1 cellular context compared by ENCODE assay signal in the genomic region with DNA sequence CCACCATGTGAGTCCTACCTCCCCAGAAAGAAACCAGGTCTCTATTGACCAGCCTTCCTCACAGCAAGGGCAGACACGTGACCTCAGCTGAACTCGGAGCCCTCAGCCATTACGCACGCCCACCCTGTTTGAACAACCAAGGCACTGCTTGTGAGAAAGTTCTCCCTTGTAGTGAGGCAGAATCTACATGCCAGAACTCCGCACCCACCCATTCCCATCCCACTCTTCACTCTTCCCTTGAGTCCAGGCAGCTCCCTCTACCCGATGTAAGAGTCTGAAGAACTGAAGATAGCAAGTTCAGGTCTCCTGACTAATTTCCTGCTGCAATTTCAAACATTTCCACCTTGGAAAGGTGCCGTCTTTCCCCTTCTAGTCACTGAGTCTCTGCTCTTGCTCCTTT.
TF ChIP-seq lines count a peak whose summit lies in the region.

No MANE protein-coding gene starts in this region.

TF ChIP-seq in GM23338, 12 proteins besides CTCF, POLR2A, EP300 and RAD21 (continued from another document):
- TF ChIP-seq ZNF462 (CRISPR knock-in tag; IDR thresholded peaks at IDR 0.05) (no peak), EZH2 (IDR thresholded peaks at IDR 0.05; ENCODE audit: low read depth, unreplicated experiment) (no peak), ZNF331 (CRISPR knock-in tag; IDR thresholded peaks at IDR 0.05; ENCODE audit: low read depth) (no peak), ETS1 (IDR thresholded peaks at IDR 0.05) (no peak), STAT1 (IDR thresholded peaks at IDR 0.05; ENCODE audit: unreplicated experiment) (no peak), EZH2phosphoT487 (IDR thresholded peaks at IDR 0.05; ENCODE audit: unreplicated experiment) (no peak), NANOG (IDR thresholded peaks at IDR 0.05; ENCODE audit: borderline replicate concordance) (no peak), CREB1 (CRISPR knock-in tag; IDR thresholded peaks at IDR 0.05; ENCODE audit: low read depth) (no peak)
- TF ChIP-seq, protein P1, sequence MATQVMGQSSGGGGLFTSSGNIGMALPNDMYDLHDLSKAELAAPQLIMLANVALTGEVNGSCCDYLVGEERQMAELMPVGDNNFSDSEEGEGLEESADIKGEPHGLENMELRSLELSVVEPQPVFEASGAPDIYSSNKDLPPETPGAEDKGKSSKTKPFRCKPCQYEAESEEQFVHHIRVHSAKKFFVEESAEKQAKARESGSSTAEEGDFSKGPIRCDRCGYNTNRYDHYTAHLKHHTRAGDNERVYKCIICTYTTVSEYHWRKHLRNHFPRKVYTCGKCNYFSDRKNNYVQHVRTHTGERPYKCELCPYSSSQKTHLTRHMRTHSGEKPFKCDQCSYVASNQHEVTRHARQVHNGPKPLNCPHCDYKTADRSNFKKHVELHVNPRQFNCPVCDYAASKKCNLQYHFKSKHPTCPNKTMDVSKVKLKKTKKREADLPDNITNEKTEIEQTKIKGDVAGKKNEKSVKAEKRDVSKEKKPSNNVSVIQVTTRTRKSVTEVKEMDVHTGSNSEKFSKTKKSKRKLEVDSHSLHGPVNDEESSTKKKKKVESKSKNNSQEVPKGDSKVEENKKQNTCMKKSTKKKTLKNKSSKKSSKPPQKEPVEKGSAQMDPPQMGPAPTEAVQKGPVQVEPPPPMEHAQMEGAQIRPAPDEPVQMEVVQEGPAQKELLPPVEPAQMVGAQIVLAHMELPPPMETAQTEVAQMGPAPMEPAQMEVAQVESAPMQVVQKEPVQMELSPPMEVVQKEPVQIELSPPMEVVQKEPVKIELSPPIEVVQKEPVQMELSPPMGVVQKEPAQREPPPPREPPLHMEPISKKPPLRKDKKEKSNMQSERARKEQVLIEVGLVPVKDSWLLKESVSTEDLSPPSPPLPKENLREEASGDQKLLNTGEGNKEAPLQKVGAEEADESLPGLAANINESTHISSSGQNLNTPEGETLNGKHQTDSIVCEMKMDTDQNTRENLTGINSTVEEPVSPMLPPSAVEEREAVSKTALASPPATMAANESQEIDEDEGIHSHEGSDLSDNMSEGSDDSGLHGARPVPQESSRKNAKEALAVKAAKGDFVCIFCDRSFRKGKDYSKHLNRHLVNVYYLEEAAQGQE (IDR thresholded peaks at IDR 0.05; ENCODE audit: unreplicated experiment): no peak
